1 cellular context compared by ENCODE assay signal in the genomic region with DNA sequence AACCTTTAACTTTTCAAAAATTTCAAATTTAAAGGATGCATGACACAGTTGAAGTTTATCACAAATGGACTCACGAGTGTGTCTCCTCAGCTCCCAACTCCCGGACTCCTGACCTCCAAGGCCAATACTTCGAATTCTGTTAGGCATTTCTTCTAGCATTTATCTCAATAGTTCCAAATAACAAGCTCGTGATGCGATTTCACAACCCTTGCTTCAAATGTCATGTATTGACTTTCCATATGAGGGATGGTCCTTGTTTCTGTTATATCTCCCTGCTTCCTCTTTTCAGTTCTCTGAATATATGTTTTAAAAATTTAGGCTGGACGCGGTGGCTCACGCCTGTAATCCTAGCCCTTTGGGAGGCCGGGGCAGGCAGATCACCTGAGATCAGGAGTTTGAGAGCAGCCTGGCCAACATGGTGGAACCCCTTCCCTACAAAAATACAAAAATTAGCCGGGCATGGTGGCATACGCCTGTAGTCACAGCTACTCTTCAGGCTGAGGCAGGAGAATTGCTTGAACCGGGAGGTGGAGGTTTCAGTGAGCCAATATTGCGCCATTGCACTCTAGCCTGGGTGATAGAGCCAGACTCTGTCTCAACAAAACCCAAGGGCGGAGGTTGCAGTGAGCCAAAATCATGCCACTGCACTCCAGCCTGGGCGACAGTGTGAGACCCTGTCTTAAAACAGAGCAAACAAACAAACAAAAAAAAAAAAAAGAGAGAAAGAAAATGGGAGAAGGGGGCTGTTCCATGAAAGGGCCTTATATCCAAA.
TF ChIP-seq lines count a peak whose summit lies in the region.

No MANE protein-coding gene starts in this region.

TF ChIP-seq in HepG2, 621 proteins besides CTCF, POLR2A, EP300 and RAD21 (continued from another document):
- TF ChIP-seq, protein P1, sequence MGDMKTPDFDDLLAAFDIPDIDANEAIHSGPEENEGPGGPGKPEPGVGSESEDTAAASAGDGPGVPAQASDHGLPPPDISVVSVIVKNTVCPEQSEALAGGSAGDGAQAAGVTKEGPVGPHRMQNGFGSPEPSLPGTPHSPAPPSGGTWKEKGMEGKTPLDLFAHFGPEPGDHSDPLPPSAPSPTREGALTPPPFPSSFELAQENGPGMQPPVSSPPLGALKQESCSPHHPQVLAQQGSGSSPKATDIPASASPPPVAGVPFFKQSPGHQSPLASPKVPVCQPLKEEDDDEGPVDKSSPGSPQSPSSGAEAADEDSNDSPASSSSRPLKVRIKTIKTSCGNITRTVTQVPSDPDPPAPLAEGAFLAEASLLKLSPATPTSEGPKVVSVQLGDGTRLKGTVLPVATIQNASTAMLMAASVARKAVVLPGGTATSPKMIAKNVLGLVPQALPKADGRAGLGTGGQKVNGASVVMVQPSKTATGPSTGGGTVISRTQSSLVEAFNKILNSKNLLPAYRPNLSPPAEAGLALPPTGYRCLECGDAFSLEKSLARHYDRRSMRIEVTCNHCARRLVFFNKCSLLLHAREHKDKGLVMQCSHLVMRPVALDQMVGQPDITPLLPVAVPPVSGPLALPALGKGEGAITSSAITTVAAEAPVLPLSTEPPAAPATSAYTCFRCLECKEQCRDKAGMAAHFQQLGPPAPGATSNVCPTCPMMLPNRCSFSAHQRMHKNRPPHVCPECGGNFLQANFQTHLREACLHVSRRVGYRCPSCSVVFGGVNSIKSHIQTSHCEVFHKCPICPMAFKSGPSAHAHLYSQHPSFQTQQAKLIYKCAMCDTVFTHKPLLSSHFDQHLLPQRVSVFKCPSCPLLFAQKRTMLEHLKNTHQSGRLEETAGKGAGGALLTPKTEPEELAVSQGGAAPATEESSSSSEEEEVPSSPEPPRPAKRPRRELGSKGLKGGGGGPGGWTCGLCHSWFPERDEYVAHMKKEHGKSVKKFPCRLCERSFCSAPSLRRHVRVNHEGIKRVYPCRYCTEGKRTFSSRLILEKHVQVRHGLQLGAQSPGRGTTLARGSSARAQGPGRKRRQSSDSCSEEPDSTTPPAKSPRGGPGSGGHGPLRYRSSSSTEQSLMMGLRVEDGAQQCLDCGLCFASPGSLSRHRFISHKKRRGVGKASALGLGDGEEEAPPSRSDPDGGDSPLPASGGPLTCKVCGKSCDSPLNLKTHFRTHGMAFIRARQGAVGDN (CRISPR knock-in tag; IDR thresholded peaks at IDR 0.05), result peak; percentile 15; the same call in 1 of the 2 replicates
TF ChIP-seq in HepG2: peak in this region for 9.
